1 cellular context compared by ENCODE assay signal in the genomic region with DNA sequence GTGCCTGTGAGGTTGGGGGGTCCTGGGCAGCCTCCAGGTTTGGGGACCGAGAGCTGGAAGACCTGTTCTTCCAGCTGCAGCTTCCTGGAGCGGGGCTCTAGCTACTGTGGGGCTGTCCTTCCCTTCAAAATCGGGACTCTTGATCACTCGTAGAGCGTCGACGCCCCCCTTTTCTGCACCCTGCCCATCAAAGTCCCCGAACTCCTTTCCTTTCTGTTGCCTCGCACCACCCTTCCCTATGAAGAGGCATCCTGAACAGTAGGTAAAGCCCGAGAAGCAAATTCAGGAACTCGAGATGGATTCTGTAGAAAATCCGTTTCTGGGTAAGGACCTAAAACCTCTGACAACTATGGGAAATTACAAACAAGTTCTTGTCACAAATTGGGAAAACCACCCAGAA.
TF ChIP-seq lines count a peak whose summit lies in the region.

No MANE protein-coding gene starts in this region.

TF ChIP-seq in HCT116, 20 proteins besides CTCF, POLR2A, EP300 and RAD21 (continued from another document):
- TF ChIP-seq TCF7L2 (IDR thresholded peaks at IDR 0.05; ENCODE audit: borderline replicate concordance, extremely low read depth, insufficient read depth, insufficient read length) (no peak), SRF (IDR thresholded peaks at IDR 0.05; ENCODE audit: low read depth) (no peak), JUND (IDR thresholded peaks at IDR 0.05) (no peak), SIN3A (IDR thresholded peaks at IDR 0.05; ENCODE audit: low read depth) (no peak), YY1 (IDR thresholded peaks at IDR 0.05; ENCODE audit: extremely low read depth, insufficient replicate concordance, low read depth, low read length) (no peak)
- TF ChIP-seq, protein P1, sequence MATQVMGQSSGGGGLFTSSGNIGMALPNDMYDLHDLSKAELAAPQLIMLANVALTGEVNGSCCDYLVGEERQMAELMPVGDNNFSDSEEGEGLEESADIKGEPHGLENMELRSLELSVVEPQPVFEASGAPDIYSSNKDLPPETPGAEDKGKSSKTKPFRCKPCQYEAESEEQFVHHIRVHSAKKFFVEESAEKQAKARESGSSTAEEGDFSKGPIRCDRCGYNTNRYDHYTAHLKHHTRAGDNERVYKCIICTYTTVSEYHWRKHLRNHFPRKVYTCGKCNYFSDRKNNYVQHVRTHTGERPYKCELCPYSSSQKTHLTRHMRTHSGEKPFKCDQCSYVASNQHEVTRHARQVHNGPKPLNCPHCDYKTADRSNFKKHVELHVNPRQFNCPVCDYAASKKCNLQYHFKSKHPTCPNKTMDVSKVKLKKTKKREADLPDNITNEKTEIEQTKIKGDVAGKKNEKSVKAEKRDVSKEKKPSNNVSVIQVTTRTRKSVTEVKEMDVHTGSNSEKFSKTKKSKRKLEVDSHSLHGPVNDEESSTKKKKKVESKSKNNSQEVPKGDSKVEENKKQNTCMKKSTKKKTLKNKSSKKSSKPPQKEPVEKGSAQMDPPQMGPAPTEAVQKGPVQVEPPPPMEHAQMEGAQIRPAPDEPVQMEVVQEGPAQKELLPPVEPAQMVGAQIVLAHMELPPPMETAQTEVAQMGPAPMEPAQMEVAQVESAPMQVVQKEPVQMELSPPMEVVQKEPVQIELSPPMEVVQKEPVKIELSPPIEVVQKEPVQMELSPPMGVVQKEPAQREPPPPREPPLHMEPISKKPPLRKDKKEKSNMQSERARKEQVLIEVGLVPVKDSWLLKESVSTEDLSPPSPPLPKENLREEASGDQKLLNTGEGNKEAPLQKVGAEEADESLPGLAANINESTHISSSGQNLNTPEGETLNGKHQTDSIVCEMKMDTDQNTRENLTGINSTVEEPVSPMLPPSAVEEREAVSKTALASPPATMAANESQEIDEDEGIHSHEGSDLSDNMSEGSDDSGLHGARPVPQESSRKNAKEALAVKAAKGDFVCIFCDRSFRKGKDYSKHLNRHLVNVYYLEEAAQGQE (IDR thresholded peaks at IDR 0.05; ENCODE audit: low read depth): no peak
